Comparison of ENCODE assay signal across 8 cellular contexts in the genomic region with DNA sequence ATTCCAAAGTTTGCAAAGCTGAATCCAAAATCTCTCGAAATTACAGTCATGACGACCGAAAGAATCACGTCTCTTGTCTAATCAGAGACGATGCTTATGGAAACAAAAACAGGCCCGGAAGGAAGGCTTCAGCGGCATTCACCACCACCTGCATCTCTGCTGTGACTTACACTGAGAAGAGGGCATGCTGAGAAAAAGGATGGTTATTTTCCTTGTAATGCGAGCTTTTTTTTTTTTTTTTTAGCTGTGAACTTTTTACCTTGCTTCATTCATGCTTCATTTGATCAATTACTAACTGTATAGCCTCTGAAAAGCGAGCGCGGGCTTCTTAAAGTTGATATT.
DNase-seq lines count a peak whose midpoint lies in the region; ATAC-seq and TF ChIP-seq lines count a peak whose summit lies in the region.

No MANE protein-coding gene starts in this region.

- H3K27me3 Mint-ChIP-seq in glutamatergic neuron (ENCODE audit: unreplicated experiment) = peaks cover 2% of the 10 kb centered on the region

- peak overlapping the region; percentile 86 for H3K4me3 Mint-ChIP-seq in glutamatergic neuron (ENCODE audit: unreplicated experiment)
- H3K4me3 Mint-ChIP-seq in stimulated activated effector memory CD8-positive, alpha-beta T cell treated with anti-CD3 and anti-CD28 coated beads, Interleukin-12 subunit alpha, Interleukin-12 subunit beta, amount 100 ng/mL, for 72 hours = peak overlapping the region; percentile 48

- H3K9me3 Mint-ChIP-seq in glutamatergic neuron (ENCODE audit: unreplicated experiment) = peaks cover 2% of the 10 kb centered on the region
- no peaks in the 10 kb centered on the region for H3K9me3 Mint-ChIP-seq in stimulated activated effector memory CD8-positive, alpha-beta T cell treated with anti-CD3 and anti-CD28 coated beads, Interleukin-12 subunit alpha, Interleukin-12 subunit beta, amount 100 ng/mL, for 72 hours

- ATAC-seq in SK-N-SH treated with all-trans-retinoic acid at 6 μM for 48 hours = peak; percentile 43
- no peak for ATAC-seq in stimulated activated effector memory CD8-positive, alpha-beta T cell treated with anti-CD3 and anti-CD28 coated beads, Interleukin-12 subunit alpha, Interleukin-12 subunit beta, amount 100 ng/mL, for 72 hours

- peaks cover 28% of the 10 kb centered on the region for H3K4me1 Mint-ChIP-seq in glutamatergic neuron (ENCODE audit: low read depth, unreplicated experiment)
- peaks cover 11% of the 10 kb centered on the region for H3K4me1 Mint-ChIP-seq in stimulated activated effector memory CD8-positive, alpha-beta T cell treated with anti-CD3 and anti-CD28 coated beads, Interleukin-12 subunit alpha, Interleukin-12 subunit beta, amount 100 ng/mL, for 72 hours

- H3K27ac Mint-ChIP-seq in glutamatergic neuron (ENCODE audit: unreplicated experiment) = peak overlapping the region; percentile 33
- H3K27ac Mint-ChIP-seq in stimulated activated effector memory CD8-positive, alpha-beta T cell treated with anti-CD3 and anti-CD28 coated beads, Interleukin-12 subunit alpha, Interleukin-12 subunit beta, amount 100 ng/mL, for 72 hours = no peak overlapping the region

- DNase-seq in NCI-H345 (lab: John Stamatoyannopoulos, UW) (peak; percentile 17), NCI-H345 treated with DMSO at 0.1 percent for 48 hours (lab: John Stamatoyannopoulos, UW; ENCODE audit: unreplicated experiment) (no peak), glutamatergic neuron (no peak), DMS114 treated with DMSO at 0.1 percent for 48 hours (lab: John Stamatoyannopoulos, UW; ENCODE audit: unreplicated experiment) (no peak), RKO (ENCODE audit: low spot score) (no peak)
- no peak for DNase-seq in stimulated activated effector memory CD8-positive, alpha-beta T cell treated with anti-CD3 and anti-CD28 coated beads, Interleukin-12 subunit alpha, Interleukin-12 subunit beta, amount 100 ng/mL, for 72 hours (ENCODE audit: low spot score in 2 of 2)
- DNase-seq in stimulated activated CD4-positive, alpha-beta T cell treated with anti-CD3 and anti-CD28 coated beads, Interleukin-2, amount 100 ng/mL, for 48 hours = no peak

- TF ChIP-seq CTCF in glutamatergic neuron (IDR thresholded peaks at IDR 0.05; ENCODE audit: partially characterized antibody, unreplicated experiment) = no peak

- H3K36me3 Mint-ChIP-seq in glutamatergic neuron (ENCODE audit: unreplicated experiment) = no peaks in the 10 kb centered on the region
- H3K36me3 Mint-ChIP-seq in stimulated activated effector memory CD8-positive, alpha-beta T cell treated with anti-CD3 and anti-CD28 coated beads, Interleukin-12 subunit alpha, Interleukin-12 subunit beta, amount 100 ng/mL, for 72 hours = no peaks in the 10 kb centered on the region

TF ChIP-seq in SK-N-SH treated with all-trans-retinoic acid at 6 μM for 48 hours, 23 proteins besides CTCF, POLR2A, EP300 and RAD21:
- TF ChIP-seq TOX (CRISPR knock-in tag; IDR thresholded peaks at IDR 0.05; ENCODE audit: borderline replicate concordance) (no peak), ZNF70 (CRISPR knock-in tag; IDR thresholded peaks at IDR 0.05) (no peak), ISL1 (CRISPR knock-in tag; IDR thresholded peaks at IDR 0.05) (no peak), RARB (CRISPR knock-in tag; IDR thresholded peaks at IDR 0.05) (no peak), TCF4 (CRISPR knock-in tag; IDR thresholded peaks at IDR 0.05; ENCODE audit: borderline replicate concordance) (no peak), PPARA (CRISPR knock-in tag; IDR thresholded peaks at IDR 0.05; ENCODE audit: borderline replicate concordance) (no peak), ZNF8 (CRISPR knock-in tag; IDR thresholded peaks at IDR 0.05) (no peak), ZFP3 (CRISPR knock-in tag; IDR thresholded peaks at IDR 0.05) (no peak), SNAI2 (CRISPR knock-in tag; IDR thresholded peaks at IDR 0.05) (no peak), CSDC2 (CRISPR knock-in tag; IDR thresholded peaks at IDR 0.05) (no peak), ZC3H10 (CRISPR knock-in tag; IDR thresholded peaks at IDR 0.05) (no peak), ESRRG (CRISPR knock-in tag; IDR thresholded peaks at IDR 0.05) (no peak), ARNTL (CRISPR knock-in tag; IDR thresholded peaks at IDR 0.05; ENCODE audit: borderline replicate concordance, low read depth) (no peak), ZFP30 (CRISPR knock-in tag; IDR thresholded peaks at IDR 0.05) (no peak), OSR1 (CRISPR knock-in tag; IDR thresholded peaks at IDR 0.05) (no peak), ZNF565 (CRISPR knock-in tag; conservative IDR thresholded peaks at IDR 0.05; ENCODE audit: low read depth) (no peak)
- TF ChIP-seq, protein P1, sequence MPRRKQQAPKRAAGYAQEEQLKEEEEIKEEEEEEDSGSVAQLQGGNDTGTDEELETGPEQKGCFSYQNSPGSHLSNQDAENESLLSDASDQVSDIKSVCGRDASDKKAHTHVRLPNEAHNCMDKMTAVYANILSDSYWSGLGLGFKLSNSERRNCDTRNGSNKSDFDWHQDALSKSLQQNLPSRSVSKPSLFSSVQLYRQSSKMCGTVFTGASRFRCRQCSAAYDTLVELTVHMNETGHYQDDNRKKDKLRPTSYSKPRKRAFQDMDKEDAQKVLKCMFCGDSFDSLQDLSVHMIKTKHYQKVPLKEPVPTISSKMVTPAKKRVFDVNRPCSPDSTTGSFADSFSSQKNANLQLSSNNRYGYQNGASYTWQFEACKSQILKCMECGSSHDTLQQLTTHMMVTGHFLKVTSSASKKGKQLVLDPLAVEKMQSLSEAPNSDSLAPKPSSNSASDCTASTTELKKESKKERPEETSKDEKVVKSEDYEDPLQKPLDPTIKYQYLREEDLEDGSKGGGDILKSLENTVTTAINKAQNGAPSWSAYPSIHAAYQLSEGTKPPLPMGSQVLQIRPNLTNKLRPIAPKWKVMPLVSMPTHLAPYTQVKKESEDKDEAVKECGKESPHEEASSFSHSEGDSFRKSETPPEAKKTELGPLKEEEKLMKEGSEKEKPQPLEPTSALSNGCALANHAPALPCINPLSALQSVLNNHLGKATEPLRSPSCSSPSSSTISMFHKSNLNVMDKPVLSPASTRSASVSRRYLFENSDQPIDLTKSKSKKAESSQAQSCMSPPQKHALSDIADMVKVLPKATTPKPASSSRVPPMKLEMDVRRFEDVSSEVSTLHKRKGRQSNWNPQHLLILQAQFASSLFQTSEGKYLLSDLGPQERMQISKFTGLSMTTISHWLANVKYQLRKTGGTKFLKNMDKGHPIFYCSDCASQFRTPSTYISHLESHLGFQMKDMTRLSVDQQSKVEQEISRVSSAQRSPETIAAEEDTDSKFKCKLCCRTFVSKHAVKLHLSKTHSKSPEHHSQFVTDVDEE (CRISPR knock-in tag; IDR thresholded peaks at IDR 0.05) = no peak
- TF ChIP-seq, protein P2, sequence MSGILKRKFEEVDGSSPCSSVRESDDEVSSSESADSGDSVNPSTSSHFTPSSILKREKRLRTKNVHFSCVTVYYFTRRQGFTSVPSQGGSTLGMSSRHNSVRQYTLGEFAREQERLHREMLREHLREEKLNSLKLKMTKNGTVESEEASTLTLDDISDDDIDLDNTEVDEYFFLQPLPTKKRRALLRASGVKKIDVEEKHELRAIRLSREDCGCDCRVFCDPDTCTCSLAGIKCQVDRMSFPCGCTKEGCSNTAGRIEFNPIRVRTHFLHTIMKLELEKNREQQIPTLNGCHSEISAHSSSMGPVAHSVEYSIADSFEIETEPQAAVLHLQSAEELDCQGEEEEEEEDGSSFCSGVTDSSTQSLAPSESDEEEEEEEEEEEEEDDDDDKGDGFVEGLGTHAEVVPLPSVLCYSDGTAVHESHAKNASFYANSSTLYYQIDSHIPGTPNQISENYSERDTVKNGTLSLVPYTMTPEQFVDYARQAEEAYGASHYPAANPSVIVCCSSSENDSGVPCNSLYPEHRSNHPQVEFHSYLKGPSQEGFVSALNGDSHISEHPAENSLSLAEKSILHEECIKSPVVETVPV (CRISPR knock-in tag; IDR thresholded peaks at IDR 0.05) = no peak
- TF ChIP-seq, protein P3, sequence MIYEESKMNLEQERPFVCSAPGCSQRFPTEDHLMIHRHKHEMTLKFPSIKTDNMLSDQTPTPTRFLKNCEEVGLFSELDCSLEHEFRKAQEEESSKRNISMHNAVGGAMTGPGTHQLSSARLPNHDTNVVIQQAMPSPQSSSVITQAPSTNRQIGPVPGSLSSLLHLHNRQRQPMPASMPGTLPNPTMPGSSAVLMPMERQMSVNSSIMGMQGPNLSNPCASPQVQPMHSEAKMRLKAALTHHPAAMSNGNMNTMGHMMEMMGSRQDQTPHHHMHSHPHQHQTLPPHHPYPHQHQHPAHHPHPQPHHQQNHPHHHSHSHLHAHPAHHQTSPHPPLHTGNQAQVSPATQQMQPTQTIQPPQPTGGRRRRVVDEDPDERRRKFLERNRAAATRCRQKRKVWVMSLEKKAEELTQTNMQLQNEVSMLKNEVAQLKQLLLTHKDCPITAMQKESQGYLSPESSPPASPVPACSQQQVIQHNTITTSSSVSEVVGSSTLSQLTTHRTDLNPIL (CRISPR knock-in tag; IDR thresholded peaks at IDR 0.05; ENCODE audit: low read depth) = no peak
